Comparison of ENCODE assay signal across 1 cellular context in the genomic region with DNA sequence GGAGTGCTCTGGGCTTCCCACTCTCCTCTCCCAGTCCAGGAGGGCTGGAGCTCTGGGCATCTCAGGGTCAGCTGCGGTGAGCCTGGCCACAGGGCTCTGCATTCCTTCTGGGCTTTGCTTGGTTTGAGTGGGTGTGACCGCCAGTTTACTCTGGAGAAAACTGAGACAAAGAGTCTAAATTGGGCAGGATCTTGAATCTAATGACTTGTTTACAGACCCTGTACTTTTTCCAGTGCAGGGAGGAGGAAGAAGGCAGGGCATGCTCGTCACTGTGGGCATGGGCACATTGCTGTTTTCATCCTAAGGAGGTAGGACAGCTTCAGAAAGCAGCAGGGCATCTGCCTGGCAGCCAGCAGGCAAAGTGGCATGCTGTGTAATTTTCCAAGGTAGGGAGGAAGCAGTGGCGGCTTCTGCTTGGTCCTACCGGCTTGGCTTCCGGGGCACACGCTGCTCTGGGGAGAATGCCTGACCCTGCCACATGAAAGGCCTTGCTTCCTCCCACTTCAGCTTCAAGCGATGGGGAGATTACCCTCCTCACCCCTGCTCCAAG.
TF ChIP-seq lines count a peak whose summit lies in the region.

No MANE protein-coding gene starts in this region.

TF ChIP-seq in WTC11, 78 proteins besides CTCF, POLR2A, EP300 and RAD21 (continued from another document):
- TF ChIP-seq FOXP4 (CRISPR knock-in tag; IDR thresholded peaks at IDR 0.05) (no peak), JUN (CRISPR knock-in tag; IDR thresholded peaks at IDR 0.05) (no peak), ZNF219 (CRISPR knock-in tag; IDR thresholded peaks at IDR 0.05; ENCODE audit: borderline replicate concordance) (no peak), FOXK1 (CRISPR knock-in tag; IDR thresholded peaks at IDR 0.05) (no peak), SP1 (CRISPR knock-in tag; conservative IDR thresholded peaks at IDR 0.05) (no peak), ZNF532 (CRISPR knock-in tag; IDR thresholded peaks at IDR 0.05; ENCODE audit: borderline replicate concordance) (no peak), FOXJ3 (CRISPR knock-in tag; IDR thresholded peaks at IDR 0.05; ENCODE audit: borderline replicate concordance) (no peak), SMAD4 (CRISPR knock-in tag; IDR thresholded peaks at IDR 0.05) (no peak), ZBTB21 (CRISPR knock-in tag; IDR thresholded peaks at IDR 0.05; ENCODE audit: borderline replicate concordance) (no peak), ELF4 (CRISPR knock-in tag; IDR thresholded peaks at IDR 0.05; ENCODE audit: low read depth) (no peak), RELA (CRISPR knock-in tag; IDR thresholded peaks at IDR 0.05; ENCODE audit: borderline replicate concordance) (no peak), ZBTB43 (CRISPR knock-in tag; IDR thresholded peaks at IDR 0.05) (no peak)
- TF ChIP-seq, protein P1, sequence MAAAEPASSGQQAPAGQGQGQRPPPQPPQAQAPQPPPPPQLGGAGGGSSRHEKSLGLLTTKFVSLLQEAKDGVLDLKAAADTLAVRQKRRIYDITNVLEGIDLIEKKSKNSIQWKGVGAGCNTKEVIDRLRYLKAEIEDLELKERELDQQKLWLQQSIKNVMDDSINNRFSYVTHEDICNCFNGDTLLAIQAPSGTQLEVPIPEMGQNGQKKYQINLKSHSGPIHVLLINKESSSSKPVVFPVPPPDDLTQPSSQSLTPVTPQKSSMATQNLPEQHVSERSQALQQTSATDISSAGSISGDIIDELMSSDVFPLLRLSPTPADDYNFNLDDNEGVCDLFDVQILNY (CRISPR knock-in tag; IDR thresholded peaks at IDR 0.05) = no peak
- TF ChIP-seq, protein P2, sequence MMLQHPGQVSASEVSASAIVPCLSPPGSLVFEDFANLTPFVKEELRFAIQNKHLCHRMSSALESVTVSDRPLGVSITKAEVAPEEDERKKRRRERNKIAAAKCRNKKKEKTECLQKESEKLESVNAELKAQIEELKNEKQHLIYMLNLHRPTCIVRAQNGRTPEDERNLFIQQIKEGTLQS (CRISPR knock-in tag; conservative IDR thresholded peaks at IDR 0.05) = no peak
- TF ChIP-seq, protein P3, sequence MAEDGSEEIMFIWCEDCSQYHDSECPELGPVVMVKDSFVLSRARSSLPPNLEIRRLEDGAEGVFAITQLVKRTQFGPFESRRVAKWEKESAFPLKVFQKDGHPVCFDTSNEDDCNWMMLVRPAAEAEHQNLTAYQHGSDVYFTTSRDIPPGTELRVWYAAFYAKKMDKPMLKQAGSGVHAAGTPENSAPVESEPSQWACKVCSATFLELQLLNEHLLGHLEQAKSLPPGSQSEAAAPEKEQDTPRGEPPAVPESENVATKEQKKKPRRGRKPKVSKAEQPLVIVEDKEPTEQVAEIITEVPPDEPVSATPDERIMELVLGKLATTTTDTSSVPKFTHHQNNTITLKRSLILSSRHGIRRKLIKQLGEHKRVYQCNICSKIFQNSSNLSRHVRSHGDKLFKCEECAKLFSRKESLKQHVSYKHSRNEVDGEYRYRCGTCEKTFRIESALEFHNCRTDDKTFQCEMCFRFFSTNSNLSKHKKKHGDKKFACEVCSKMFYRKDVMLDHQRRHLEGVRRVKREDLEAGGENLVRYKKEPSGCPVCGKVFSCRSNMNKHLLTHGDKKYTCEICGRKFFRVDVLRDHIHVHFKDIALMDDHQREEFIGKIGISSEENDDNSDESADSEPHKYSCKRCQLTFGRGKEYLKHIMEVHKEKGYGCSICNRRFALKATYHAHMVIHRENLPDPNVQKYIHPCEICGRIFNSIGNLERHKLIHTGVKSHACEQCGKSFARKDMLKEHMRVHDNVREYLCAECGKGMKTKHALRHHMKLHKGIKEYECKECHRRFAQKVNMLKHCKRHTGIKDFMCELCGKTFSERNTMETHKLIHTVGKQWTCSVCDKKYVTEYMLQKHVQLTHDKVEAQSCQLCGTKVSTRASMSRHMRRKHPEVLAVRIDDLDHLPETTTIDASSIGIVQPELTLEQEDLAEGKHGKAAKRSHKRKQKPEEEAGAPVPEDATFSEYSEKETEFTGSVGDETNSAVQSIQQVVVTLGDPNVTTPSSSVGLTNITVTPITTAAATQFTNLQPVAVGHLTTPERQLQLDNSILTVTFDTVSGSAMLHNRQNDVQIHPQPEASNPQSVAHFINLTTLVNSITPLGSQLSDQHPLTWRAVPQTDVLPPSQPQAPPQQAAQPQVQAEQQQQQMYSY (CRISPR knock-in tag; IDR thresholded peaks at IDR 0.05) = no peak
